Comparison of ENCODE assay signal across 21 cellular contexts in the genomic region with DNA sequence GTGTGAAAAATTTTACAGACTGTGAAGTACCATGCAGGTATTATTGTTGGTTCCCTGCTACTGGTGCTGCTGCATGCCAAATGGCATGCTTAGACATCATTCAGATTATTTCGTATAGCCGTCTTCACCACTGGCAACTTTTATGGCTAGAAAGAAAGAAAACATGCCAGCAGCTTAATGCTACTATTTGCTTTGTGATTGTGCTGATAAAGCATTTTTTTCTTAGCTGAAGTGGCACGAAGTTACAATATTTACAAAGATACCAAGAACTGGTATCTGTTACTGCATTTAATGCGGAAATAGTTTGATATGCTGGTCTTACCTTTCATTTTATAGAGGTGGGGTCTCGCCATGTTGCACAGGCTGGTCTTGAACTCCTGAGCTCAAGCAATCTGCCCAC. TPM values are rescaled to one million over a fixed set of nuclear protein-coding genes. Genes with fewer than 3 reads are reported as not detected.
DNase-seq lines count a peak whose midpoint lies in the region; ATAC-seq and TF ChIP-seq lines count a peak whose summit lies in the region.
"Had no signal": no experiment of that assay in that cellular context is flagged by ENCODE, and none has a peak within 500 bp of the region (broad histone marks: within the 10 kb centered on the region; RNA-seq: fewer than 3 reads in every experiment).

No MANE protein-coding gene starts in this region.

- H3K4me3 Mint-ChIP-seq in activated naive CD8-positive, alpha-beta T cell treated with anti-CD3 and anti-CD28 coated beads, Interleukin-2, amount 10 ng/mL, durations not matched to agents 7 days and 5 days, result no peak overlapping the region
- no peak overlapping the region for H3K4me3 Mint-ChIP-seq in activated naive CD8-positive, alpha-beta T cell treated with anti-CD3 and anti-CD28 coated beads for 36 hours
- H3K4me3 Mint-ChIP-seq in neural progenitor cell, result no peak overlapping the region
- H3K4me3 Mint-ChIP-seq: CD4-positive, CD25-positive, alpha-beta regulatory T cell; IgD-negative memory B cell had no signal

- H4K20me1 ChIP-seq in neural progenitor cell (ENCODE audit: low read depth), result peaks cover 61% of the 10 kb centered on the region

- peaks cover 28% of the 10 kb centered on the region for H3K79me2 ChIP-seq in neural progenitor cell (ENCODE audit: low read depth)

- DNase-seq in activated naive CD8-positive, alpha-beta T cell treated with anti-CD3 and anti-CD28 coated beads, Interleukin-2, amount 10 ng/mL, durations not matched to agents 7 days and 5 days, result no peak
- DNase-seq in activated naive CD8-positive, alpha-beta T cell treated with anti-CD3 and anti-CD28 coated beads for 36 hours, result no peak
- DNase-seq in LNCaP clone FGC (ENCODE audit: low read depth) (peak; percentile 35), neural progenitor cell (ENCODE audit: low spot score) (no peak), superior temporal gyrus (ENCODE audit: extremely low spot score) (no peak), GM10248 (ENCODE audit: extremely low spot score) (no peak)
- DNase-seq: BE2C; CD4-positive, CD25-positive, alpha-beta regulatory T cell; COR-L47; DMS79; HCEC 1CT; Karpas-422; NCI-H1694; NCI-H2081; NCI-H446 treated with DMSO at 0.1 percent for 48 hours; NCI-H526 treated with DMSO at 0.1 percent for 48 hours had no signal

- H3K27ac ChIP-seq in ectodermal cell (ENCODE audit: insufficient read depth, low read depth, low read length, poor library complexity, severe bottlenecking), result peak overlapping the region; percentile 66
- H3K27ac ChIP-seq in neural progenitor cell, result peak overlapping the region; percentile 77
- H3K27ac ChIP-seq: SJSA1 had no signal

- H3K4me1 ChIP-seq in ectodermal cell (ENCODE audit: control insufficient read depth, insufficient read depth, low read length) (peaks cover 4% of the 10 kb centered on the region), neural progenitor cell (peaks cover 13% of the 10 kb centered on the region)
- H3K4me1 ChIP-seq: SJSA1 had no signal

- peak overlapping the region; percentile 8 for H3K9ac ChIP-seq in neural progenitor cell

- POLR2A ChIA-PET in activated naive CD8-positive, alpha-beta T cell treated with anti-CD3 and anti-CD28 coated beads, Interleukin-2, amount 10 ng/mL, durations not matched to agents 7 days and 5 days (lab: Charles Lee), result interaction anchor here (0.7 to 1.2 kb wide), 2 partner anchors 8 to 9 kb away, joined by 3 to 4 read pairs; a partner anchor contains a TSS
- POLR2A ChIA-PET in GM10248 (lab: Yijun Ruan, JAX), result interaction anchor here (1.1 kb wide), 1 partner anchor 12 kb away, joined by 3 read pairs; no protein-coding TSS in a partner anchor

- peaks cover 39% of the 10 kb centered on the region for H3K36me3 ChIP-seq in ectodermal cell (ENCODE audit: control insufficient read depth, insufficient read depth, low read length)
- H3K36me3 ChIP-seq in neural progenitor cell, result no peaks in the 10 kb centered on the region

- no peaks in the 10 kb centered on the region for H3K9me3 Mint-ChIP-seq in activated naive CD8-positive, alpha-beta T cell treated with anti-CD3 and anti-CD28 coated beads, Interleukin-2, amount 10 ng/mL, durations not matched to agents 7 days and 5 days
- no peaks in the 10 kb centered on the region for H3K9me3 Mint-ChIP-seq in activated naive CD8-positive, alpha-beta T cell treated with anti-CD3 and anti-CD28 coated beads for 36 hours
- H3K9me3 Mint-ChIP-seq in neural progenitor cell, result no peaks in the 10 kb centered on the region
- H3K9me3 Mint-ChIP-seq: CD4-positive, CD25-positive, alpha-beta regulatory T cell; IgD-negative memory B cell had no signal

- H3K4me2 ChIP-seq in neural progenitor cell, result no peak overlapping the region

- H3K27ac Mint-ChIP-seq in activated naive CD8-positive, alpha-beta T cell treated with anti-CD3 and anti-CD28 coated beads, Interleukin-2, amount 10 ng/mL, durations not matched to agents 7 days and 5 days, result peak overlapping the region; percentile 13
- no peak overlapping the region for H3K27ac Mint-ChIP-seq in activated naive CD8-positive, alpha-beta T cell treated with anti-CD3 and anti-CD28 coated beads for 36 hours
- H3K27ac Mint-ChIP-seq in neural progenitor cell, result peak overlapping the region; percentile 96
- H3K27ac Mint-ChIP-seq: IgD-negative memory B cell had no signal

- peaks cover 20% of the 10 kb centered on the region for H3K36me3 Mint-ChIP-seq in activated naive CD8-positive, alpha-beta T cell treated with anti-CD3 and anti-CD28 coated beads, Interleukin-2, amount 10 ng/mL, durations not matched to agents 7 days and 5 days
- H3K36me3 Mint-ChIP-seq in activated naive CD8-positive, alpha-beta T cell treated with anti-CD3 and anti-CD28 coated beads for 36 hours, result peaks cover 47% of the 10 kb centered on the region
- peaks cover 26% of the 10 kb centered on the region for H3K36me3 Mint-ChIP-seq in neural progenitor cell

- 93 to 99% methylated on average over 5 of the region's 5 CpGs for WGBS in ectodermal cell, 2 experiments

- CTCF ChIA-PET in GM10248 (lab: Yijun Ruan, JAX), result interaction anchor here (1.2 to 1.3 kb wide), 2 partner anchors 10 to 11 kb away, joined by 3 to 4 read pairs; no protein-coding TSS in a partner anchor

- H3K4me3 ChIP-seq in LNCaP clone FGC (ENCODE audit: low read depth, low read length) (no peak overlapping the region), ectodermal cell (ENCODE audit: insufficient read depth, low read depth, low read length) (no peak overlapping the region), neural progenitor cell (no peak overlapping the region)
- H3K4me3 ChIP-seq: SJSA1 had no signal

- H3K27me3 ChIP-seq in ectodermal cell (ENCODE audit: control insufficient read depth, insufficient read depth, low read length, poor library complexity, severe bottlenecking) (no peaks in the 10 kb centered on the region), neural progenitor cell (no peaks in the 10 kb centered on the region)
- H3K27me3 ChIP-seq: BE2C, SJSA1 had no signal

- H3K9me3 ChIP-seq in ectodermal cell (ENCODE audit: control insufficient read depth, low read length) (no peaks in the 10 kb centered on the region), neural progenitor cell (ENCODE audit: low read depth) (no peaks in the 10 kb centered on the region)
- H3K9me3 ChIP-seq: BE2C, SJSA1 had no signal

- peaks cover 50% of the 10 kb centered on the region for H3F3A ChIP-seq in neural progenitor cell (ENCODE audit: low read depth)

- H3K4me1 Mint-ChIP-seq in activated naive CD8-positive, alpha-beta T cell treated with anti-CD3 and anti-CD28 coated beads, Interleukin-2, amount 10 ng/mL, durations not matched to agents 7 days and 5 days, result peaks cover 8% of the 10 kb centered on the region
- peaks cover 20% of the 10 kb centered on the region for H3K4me1 Mint-ChIP-seq in activated naive CD8-positive, alpha-beta T cell treated with anti-CD3 and anti-CD28 coated beads for 36 hours
- peaks cover 40% of the 10 kb centered on the region for H3K4me1 Mint-ChIP-seq in neural progenitor cell

- TF ChIP-seq CTCF in LNCaP clone FGC (IDR thresholded peaks at IDR 0.05; ENCODE audit: control insufficient read depth, extremely low read depth, insufficient read depth) (no peak), neural progenitor cell (IDR thresholded peaks at IDR 0.05) (no peak), GM10248 (IDR thresholded peaks at IDR 0.05; ENCODE audit: control extremely low read depth, extremely low read depth, low read depth, missing control alignments) (no peak)

- no peaks in the 10 kb centered on the region for H3K27me3 Mint-ChIP-seq in activated naive CD8-positive, alpha-beta T cell treated with anti-CD3 and anti-CD28 coated beads, Interleukin-2, amount 10 ng/mL, durations not matched to agents 7 days and 5 days
- no peaks in the 10 kb centered on the region for H3K27me3 Mint-ChIP-seq in activated naive CD8-positive, alpha-beta T cell treated with anti-CD3 and anti-CD28 coated beads for 36 hours
- H3K27me3 Mint-ChIP-seq in neural progenitor cell (ENCODE audit: insufficient read depth, low read depth), result no peaks in the 10 kb centered on the region
- H3K27me3 Mint-ChIP-seq: CD4-positive, CD25-positive, alpha-beta regulatory T cell; IgD-negative memory B cell had no signal

- no peak overlapping the region for H2AFZ ChIP-seq in neural progenitor cell (replicated peaks)

- ATAC-seq in activated naive CD8-positive, alpha-beta T cell treated with anti-CD3 and anti-CD28 coated beads, Interleukin-2, amount 10 ng/mL, durations not matched to agents 7 days and 5 days (ENCODE audit: low read depth), result no peak
- no peak for ATAC-seq in HG03175 (IDR thresholded peaks at IDR 0.05; ENCODE audit: unreplicated experiment)
- ATAC-seq: Right ventricle myocardium inferior had no signal

RNA-seq across cellular contexts. Expression of a gene that starts 8.2 kb away (rescaled TPM):
- 10 to 100 TPM; 48.4 to 48.8 TPM for total RNA-seq in activated naive CD8-positive, alpha-beta T cell treated with anti-CD3 and anti-CD28 coated beads, Interleukin-2, amount 10 ng/mL, durations not matched to agents 7 days and 5 days
- total RNA-seq in activated naive CD8-positive, alpha-beta T cell treated with anti-CD3 and anti-CD28 coated beads for 36 hours, result 10 to 100 TPM; 52.4 to 59.7 TPM
- 69.8 TPM for polyA plus RNA-seq in ectodermal cell (2013, experiment 1 of 4)
- 77.9 TPM for polyA plus RNA-seq in ectodermal cell (2013, experiment 2 of 4)
- polyA plus RNA-seq in ectodermal cell (2013, experiment 3 of 4), result 68.1 TPM
- 73.7 TPM for polyA plus RNA-seq in ectodermal cell (2013, experiment 4 of 4)
- 68.4 and 83.5 TPM in 2 replicates for total RNA-seq in neural progenitor cell (ENCODE audit: low replicate concordance)

RNA-seq across cellular contexts. Expression of a gene that starts 40.0 kb away (rescaled TPM):
- 100 to 1,000 TPM; 113 to 117 TPM for total RNA-seq in activated naive CD8-positive, alpha-beta T cell treated with anti-CD3 and anti-CD28 coated beads, Interleukin-2, amount 10 ng/mL, durations not matched to agents 7 days and 5 days
- total RNA-seq in activated naive CD8-positive, alpha-beta T cell treated with anti-CD3 and anti-CD28 coated beads for 36 hours, result 100 to 1,000 TPM; 123 to 134 TPM
- 97.1 TPM for polyA plus RNA-seq in ectodermal cell (2013, experiment 1 of 4)
- polyA plus RNA-seq in ectodermal cell (2013, experiment 2 of 4), result 90.2 TPM
- polyA plus RNA-seq in ectodermal cell (2013, experiment 3 of 4), result 61.9 TPM
- polyA plus RNA-seq in ectodermal cell (2013, experiment 4 of 4), result 70.7 TPM
- 72.4 and 101 TPM in 2 replicates for total RNA-seq in neural progenitor cell (ENCODE audit: low replicate concordance)

RNA-seq across cellular contexts. Expression of a gene that starts 40.1 kb away (rescaled TPM):
- total RNA-seq in activated naive CD8-positive, alpha-beta T cell treated with anti-CD3 and anti-CD28 coated beads, Interleukin-2, amount 10 ng/mL, durations not matched to agents 7 days and 5 days, result 10 to 100 TPM in 1 of 2 experiments, 1 to 10 TPM in 1; 8.6 to 11.1 TPM
- total RNA-seq in activated naive CD8-positive, alpha-beta T cell treated with anti-CD3 and anti-CD28 coated beads for 36 hours, result 10 to 100 TPM; 32.5 to 34.6 TPM
- polyA plus RNA-seq in ectodermal cell (2013, experiment 1 of 4), result 18.9 TPM
- 19.1 TPM for polyA plus RNA-seq in ectodermal cell (2013, experiment 2 of 4)
- 12.1 TPM for polyA plus RNA-seq in ectodermal cell (2013, experiment 3 of 4)
- polyA plus RNA-seq in ectodermal cell (2013, experiment 4 of 4), result 12.2 TPM
- 7.0 and 10.2 TPM in 2 replicates for total RNA-seq in neural progenitor cell (ENCODE audit: low replicate concordance)

RNA-seq across cellular contexts. Expression of a gene that starts 50.0 kb away (rescaled TPM):
- total RNA-seq in activated naive CD8-positive, alpha-beta T cell treated with anti-CD3 and anti-CD28 coated beads, Interleukin-2, amount 10 ng/mL, durations not matched to agents 7 days and 5 days, result 100 to 1,000 TPM; 134 to 136 TPM
- 10 to 100 TPM; 72.8 to 74.6 TPM for total RNA-seq in activated naive CD8-positive, alpha-beta T cell treated with anti-CD3 and anti-CD28 coated beads for 36 hours
- polyA plus RNA-seq in ectodermal cell (2013, experiment 1 of 4), result 62.0 TPM
- 65.5 TPM for polyA plus RNA-seq in ectodermal cell (2013, experiment 2 of 4)
- 50.3 TPM for polyA plus RNA-seq in ectodermal cell (2013, experiment 3 of 4)
- polyA plus RNA-seq in ectodermal cell (2013, experiment 4 of 4), result 60.0 TPM
- total RNA-seq in neural progenitor cell (ENCODE audit: low replicate concordance), result 44.4 and 79.5 TPM in 2 replicates
